In the genomic region with DNA sequence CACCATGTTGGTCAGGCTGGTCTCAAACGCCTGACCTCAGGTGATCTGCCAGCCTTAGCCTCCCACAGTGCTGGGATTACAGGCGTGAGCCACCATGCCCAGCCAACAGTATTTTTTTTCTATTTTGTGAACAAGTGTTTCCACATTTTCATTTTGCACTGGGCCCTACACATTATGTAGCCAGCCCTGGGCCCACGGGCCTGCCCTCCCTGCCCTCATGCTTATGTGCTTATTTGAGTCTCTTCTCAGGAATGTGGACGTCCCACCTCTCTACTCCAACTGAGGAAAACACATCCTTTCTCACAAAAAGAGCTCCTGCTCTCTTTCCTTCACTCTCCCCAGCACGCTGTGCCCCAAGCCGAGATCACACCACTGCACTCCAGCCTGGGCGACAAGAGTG, we compare ENCODE assay signal across 8 cellular contexts. TPM values are rescaled to one million over a fixed set of nuclear protein-coding genes. Genes with fewer than 3 reads are reported as not detected.
"Had no signal": no experiment of that assay in that cellular context is flagged by ENCODE, and none has a peak within 500 bp of the region (broad histone marks: within the 10 kb centered on the region; RNA-seq: fewer than 3 reads in every experiment).

No MANE protein-coding gene starts in this region.

- H3K36me3 Mint-ChIP-seq: IgD-negative memory B cell had no signal

- H3K27ac ChIP-seq: HL-60 had no signal

- H3K27me3 Mint-ChIP-seq: IgD-negative memory B cell had no signal

- H3K4me3 Mint-ChIP-seq: GM23338, IgD-negative memory B cell had no signal

- ATAC-seq: GM23338, HepG2 had no signal

- H3K27ac Mint-ChIP-seq: GM23338 had no signal

- H3K9me3 Mint-ChIP-seq: GM23338 had no signal

- H3K4me3 ChIP-seq: GM23338 had no signal

- H3K4me1 Mint-ChIP-seq: IgD-negative memory B cell had no signal

- DNase-seq: H9, HCEC 1CT had no signal

RNA-seq across cellular contexts. Expression of a gene that starts 17.0 kb away (rescaled TPM):
- total RNA-seq: GM23338, H9, HepG2, HT1080 had no signal
- polyA plus RNA-seq: GM23338, H1, HepG2 had no signal
